27 cellular contexts compared by ENCODE assay signal in genomic region chr10:7008645-7009044, GRCh38.
"Had no signal": no experiment of that assay in that cellular context is flagged by ENCODE, and none has a peak within 500 bp of the region (broad histone marks: within the 10 kb centered on the region; RNA-seq: fewer than 3 reads in every experiment).

No MANE protein-coding gene starts in this region.

- H3K9me3 ChIP-seq: stomach, suprapubic skin, testis, thoracic aorta, thyroid gland, tibial artery, tibial nerve, transverse colon, upper lobe of left lung, upper lobe of right lung, uterus, vagina had no signal

- H3K36me3 ChIP-seq: stomach, suprapubic skin, thoracic aorta, thyroid gland, tibial artery, tibial nerve, transverse colon, upper lobe of left lung, upper lobe of right lung, uterus, vagina had no signal

- H3K27ac ChIP-seq: stomach, suprapubic skin, testis, thoracic aorta, thyroid gland, tibial artery, tibial nerve, transverse colon, upper lobe of left lung, upper lobe of right lung, uterus, vagina had no signal

- ATAC-seq: stimulated activated effector memory CD8-positive, alpha-beta T cell treated with anti-CD3 and anti-CD28 coated beads, Interleukin-12 subunit alpha, Interleukin-12 subunit beta, amount 100 ng/mL, for 72 hours; stimulated activated memory B cell treated with anti-CD40 and anti-IgM and Interleukin-4, amounts not matched to agents 10 μg/mL and 1 μg/mL and 100 μg/mL, for 72 hours; stimulated activated naive B cell treated with anti-CD40 and anti-IgM and Interleukin-4, amounts not matched to agents 10 μg/mL and 1 μg/mL and 100 μg/mL, for 72 hours; stimulated activated naive CD8-positive, alpha-beta T cell treated with anti-CD3 and anti-CD28 coated beads, Interleukin-15, amount 100 ng/mL, for 72 hours; stimulated activated naive CD8-positive, alpha-beta T cell treated with anti-CD3 and anti-CD28 coated beads, Interleukin-15, Interleukin-2, amounts not matched to agents 100 U/mL and 50 U/mL, for 24 hours; upper lobe of right lung had no signal

- H3K4me1 ChIP-seq: stomach, suprapubic skin, testis, thyroid gland, tibial artery, tibial nerve, transverse colon, upper lobe of left lung, upper lobe of right lung, uterus, vagina had no signal

- DNase-seq: stimulated activated CD4-positive, alpha-beta T cell treated with anti-CD3 and anti-CD28 coated beads, Interleukin-2, amount 100 ng/mL, for 48 hours; stimulated activated CD4-positive, alpha-beta T cell treated with anti-CD3 and anti-CD28 coated beads, Interleukin-4, amount 100 ng/mL, for 1 hour; stimulated activated CD4-positive, alpha-beta T cell treated with anti-CD3 and anti-CD28 coated beads, Interleukin-4, amount 100 ng/mL, for 24 hours; stimulated activated CD4-positive, alpha-beta T cell treated with anti-CD3 and anti-CD28 coated beads, Interleukin-4, amount 100 ng/mL, for 4 hours; stimulated activated CD8-positive, alpha-beta memory T cell treated with anti-CD3 and anti-CD28 coated beads, Interleukin-4, amount 100 ng/mL, for 48 hours; stimulated activated naive B cell treated with anti-CD40 and anti-IgM and Interleukin-4, amounts not matched to agents 10 μg/mL and 1 μg/mL and 100 μg/mL, for 72 hours; stimulated activated naive CD4-positive, alpha-beta T cell; stimulated activated naive CD4-positive, alpha-beta T cell treated with Interleukin-2 at 50 U/mL for 16 hours; stimulated activated naive CD8-positive, alpha-beta T cell treated with anti-CD3 and anti-CD28 coated beads, Interleukin-15, amount 100 ng/mL, for 72 hours; stimulated activated naive CD8-positive, alpha-beta T cell treated with anti-CD3 and anti-CD28 coated beads, Interleukin-15, Interleukin-2, amounts not matched to agents 100 U/mL and 50 U/mL, for 24 hours; stomach; substantia nigra; testis; thyroid gland; tibial artery; transverse colon; trophoblast cell; upper lobe of left lung; upper lobe of right lung; uterus had no signal

- H3K4me3 ChIP-seq: stomach, suprapubic skin, testis, thoracic aorta, thyroid gland, tibial artery, tibial nerve, transverse colon, upper lobe of left lung, upper lobe of right lung, uterus, vagina had no signal

- FAIRE-seq: urothelium cell line had no signal

- H3K27me3 ChIP-seq: stomach, suprapubic skin, testis, thyroid gland, tibial artery, tibial nerve, transverse colon, upper lobe of left lung, upper lobe of right lung, uterus, vagina had no signal
